7 cellular contexts compared by ENCODE assay signal in the genomic region with DNA sequence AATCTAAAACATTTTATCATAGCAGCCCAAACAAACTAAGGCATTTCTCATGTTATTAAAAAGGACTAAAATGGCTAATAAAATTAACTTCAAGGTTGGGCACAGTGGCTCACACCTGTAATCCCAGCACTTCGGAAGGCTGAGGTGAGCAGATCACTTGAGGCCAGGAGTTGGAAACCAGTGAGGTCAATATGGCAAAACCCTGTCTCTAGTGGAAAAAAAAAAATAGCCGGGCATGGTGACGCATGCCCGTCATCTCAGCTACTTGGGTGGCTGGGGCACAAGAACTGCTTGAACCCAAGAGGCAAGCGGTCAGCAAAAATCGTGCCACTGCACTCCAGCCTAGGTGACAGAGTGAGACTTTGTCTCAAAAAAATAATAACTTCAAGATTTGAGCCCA.
"Had no signal": no experiment of that assay in that cellular context is flagged by ENCODE, and none has a peak within 500 bp of the region (broad histone marks: within the 10 kb centered on the region; RNA-seq: fewer than 3 reads in every experiment).

No MANE protein-coding gene starts in this region.

- H3K4me1 Mint-ChIP-seq: IgD-negative memory B cell had no signal

- H3K4me3 ChIP-seq: K562 had no signal

- H3K27ac ChIP-seq: HL-60 had no signal

- H3K27me3 Mint-ChIP-seq: IgD-negative memory B cell had no signal

- H3K27ac Mint-ChIP-seq: IgD-negative memory B cell had no signal

- H3K4me3 Mint-ChIP-seq: IgD-negative memory B cell had no signal

- FAIRE-seq: HepG2, HTR-8/SVneo, K562 had no signal

- ATAC-seq: HepG2, K562 had no signal

- H3K9me3 Mint-ChIP-seq: IgD-negative memory B cell had no signal

- DNase-seq: KBM-7, KG1 had no signal
